In genomic region chr5:96219580-96220281, GRCh38 we compare ENCODE assay signal across 13 cellular contexts.
DNase-seq lines count a peak whose midpoint lies in the region; ATAC-seq and TF ChIP-seq lines count a peak whose summit lies in the region.
"Had no signal": no experiment of that assay in that cellular context is flagged by ENCODE, and none has a peak within 500 bp of the region (broad histone marks: within the 10 kb centered on the region; RNA-seq: fewer than 3 reads in every experiment).

No MANE protein-coding gene starts in this region.

- H3K4me1 Mint-ChIP-seq in memory B cell, result no peaks in the 10 kb centered on the region

- H3K36me3 Mint-ChIP-seq in memory B cell, result no peaks in the 10 kb centered on the region

- H3K4me2 ChIP-seq in DND-41 (ENCODE audit: insufficient read depth, low read length), result no peak overlapping the region

- H3K4me1 ChIP-seq in DND-41 (ENCODE audit: insufficient read depth, low read length), result no peaks in the 10 kb centered on the region
- H3K4me1 ChIP-seq in ascending aorta, result peaks cover 0 to 13% of the 10 kb centered on the region in 2 donors
- H3K4me1 ChIP-seq in Peyer's patch, result peaks cover 0 to 4% (median 0%) of the 10 kb centered on the region in 4 donors
- H3K4me1 ChIP-seq: prostate gland had no signal

- H3K9ac ChIP-seq in DND-41 (ENCODE audit: low read depth, low read length), result no peak overlapping the region

- TF ChIP-seq CTCF in DND-41 (IDR thresholded peaks at IDR 0.05; ENCODE audit: borderline replicate concordance, extremely low read depth, low read length, poor library complexity, severe bottlenecking), result no peak
- no peak for TF ChIP-seq CTCF in ascending aorta (IDR thresholded peaks at IDR 0.05)
- TF ChIP-seq CTCF in Peyer's patch (IDR thresholded peaks at IDR 0.05), result no peak

- ATAC-seq in DND-41 (ENCODE audit: insufficient read depth, low read depth) (no peak), memory B cell (ENCODE audit: low read depth) (no peak), HG02763 (IDR thresholded peaks at IDR 0.05; ENCODE audit: unreplicated experiment) (no peak)

- H3K79me2 ChIP-seq in DND-41 (ENCODE audit: insufficient read depth, low read length), result no peaks in the 10 kb centered on the region

- H3K9me3 Mint-ChIP-seq in memory B cell, result peaks cover 4% of the 10 kb centered on the region

- TF ChIP-seq POLR2A in Peyer's patch (IDR thresholded peaks at IDR 0.05), result no peak

- peaks cover 2% of the 10 kb centered on the region for H3K27me3 Mint-ChIP-seq in memory B cell

- DNase-seq in DND-41 (no peak), HS-5 (ENCODE audit: low read depth) (peak; percentile 49), ascending aorta (ENCODE audit: low spot score in 2 of 2) (no peak), memory B cell (ENCODE audit: low spot score in 2 of 2) (no peak), Peyer's patch (no peak), COR-L47 (lab: John Stamatoyannopoulos, UW) (no peak), DMS153 (lab: John Stamatoyannopoulos, UW) (no peak)
- DNase-seq: activated CD8-positive, alpha-beta memory T cell treated with anti-CD3 and anti-CD28 coated beads, Interleukin-2, amount 50 U/mL, for 4 hours; dorsolateral prefrontal cortex; NCI-H2081 treated with DMSO at 0.1 percent for 48 hours had no signal

- intact Hi-C loops in ascending aorta (cut with DNase I), result loop anchor here (2.0 to 10.0 kb wide), 3 partner anchors 115 to 362 kb away; partner anchors contain the start of gene ELL2

- H3K9me3 ChIP-seq in DND-41 (ENCODE audit: insufficient read depth, low read length, severe bottlenecking), result no peaks in the 10 kb centered on the region
- no peaks in the 10 kb centered on the region for H3K9me3 ChIP-seq in ascending aorta
- no peaks in the 10 kb centered on the region for H3K9me3 ChIP-seq in Peyer's patch
- H3K9me3 ChIP-seq: prostate gland had no signal

- H3K27ac Mint-ChIP-seq in memory B cell, result peak overlapping the region; percentile 18

- no peaks in the 10 kb centered on the region for H3K36me3 ChIP-seq in DND-41 (ENCODE audit: insufficient read depth, low read length)
- H3K36me3 ChIP-seq in ascending aorta, result no peaks in the 10 kb centered on the region
- H3K36me3 ChIP-seq in Peyer's patch, result no peaks in the 10 kb centered on the region
- H3K36me3 ChIP-seq: prostate gland had no signal

- H3K27ac ChIP-seq in DND-41 (ENCODE audit: low read length) (no peak overlapping the region), ascending aorta (peak overlapping the region; percentile 39 to 70), Peyer's patch (no peak overlapping the region)
- H3K27ac ChIP-seq: prostate gland, SK-N-MC had no signal

- peak overlapping the region; percentile 17; the same call in 1 of the 2 replicates for H2AFZ ChIP-seq in DND-41 (ENCODE audit: low read depth, low read length)

- H4K20me1 ChIP-seq in DND-41 (ENCODE audit: insufficient read depth, low read length), result no peaks in the 10 kb centered on the region

- H3K27me3 ChIP-seq in DND-41 (ENCODE audit: insufficient read depth, low read length, poor library complexity) (no peaks in the 10 kb centered on the region), ascending aorta (no peaks in the 10 kb centered on the region), Peyer's patch (no peaks in the 10 kb centered on the region)
- H3K27me3 ChIP-seq: dorsolateral prefrontal cortex had no signal

- no peak overlapping the region for H3K4me3 Mint-ChIP-seq in memory B cell

- H3K4me3 ChIP-seq in DND-41 (ENCODE audit: low read depth in 1 of 2, low read length in 2 of 2), result no peak overlapping the region
- no peak overlapping the region for H3K4me3 ChIP-seq in ascending aorta
- H3K4me3 ChIP-seq in Peyer's patch, result no peak overlapping the region
- H3K4me3 ChIP-seq: dorsolateral prefrontal cortex, prostate gland, SK-N-MC had no signal

Comparison
In these comparisons a context has a peak if more than half of its experiments do, and no peak if none do; other contexts are left out.
1. H3K27ac ChIP-seq: peak in ascending aorta (2 of 2); none in DND-41 (single experiment) and Peyer's patch (0 of 4).